In genomic region chr9:121272401-121272948, GRCh38 we compare ENCODE assay signal across 14 cellular contexts. TPM values are rescaled to one million over a fixed set of nuclear protein-coding genes. Genes with fewer than 3 reads are reported as not detected.
A peak's percentile ranks its signal among the peaks of the same experiment; 100 is the strongest.
DNase-seq lines count a peak whose midpoint lies in the region; ATAC-seq, FAIRE-seq and TF ChIP-seq lines count a peak whose summit lies in the region.
"Had no signal": no experiment of that assay in that cellular context is flagged by ENCODE, and none has a peak within 500 bp of the region (broad histone marks: within the 10 kb centered on the region; RNA-seq: fewer than 3 reads in every experiment).

No MANE protein-coding gene starts in this region.

- TF ChIP-seq RAD21 in A549 (conservative IDR thresholded peaks at IDR 0.05 in 1 of 2, IDR thresholded peaks at IDR 0.05 in 1 of 2): no peak

- no peaks in the 10 kb centered on the region for H3K36me3 Mint-ChIP-seq in activated CD4-positive, alpha-beta T cell treated with anti-CD3 and anti-CD28 coated beads for 36 hours (ENCODE audit: low read depth)

- H3K36me3 ChIP-seq in right atrium auricular region: no peaks in the 10 kb centered on the region
- no peaks in the 10 kb centered on the region for H3K36me3 ChIP-seq in sigmoid colon

- H3K27me3 Mint-ChIP-seq in activated CD4-positive, alpha-beta T cell treated with anti-CD3 and anti-CD28 coated beads for 36 hours: peaks cover 15% of the 10 kb centered on the region

- H3K27ac Mint-ChIP-seq in activated CD4-positive, alpha-beta T cell treated with anti-CD3 and anti-CD28 coated beads for 36 hours: no peak overlapping the region

- no peaks in the 10 kb centered on the region for H3K9me3 ChIP-seq in A549
- no peaks in the 10 kb centered on the region for H3K9me3 ChIP-seq in right atrium auricular region
- H3K9me3 ChIP-seq in sigmoid colon: no peaks in the 10 kb centered on the region

- H3K4me1 ChIP-seq in A549: peaks cover 40% of the 10 kb centered on the region
- H3K4me1 ChIP-seq in right atrium auricular region: peaks cover 0 to 77% of the 10 kb centered on the region in 2 donors
- H3K4me1 ChIP-seq in sigmoid colon: peaks cover 0 to 88% (median 80%) of the 10 kb centered on the region in 4 donors

- TF ChIP-seq EP300 in A549 (IDR thresholded peaks at IDR 0.05): no peak
- no peak for TF ChIP-seq EP300 in sigmoid colon (IDR thresholded peaks at IDR 0.05)

- no peaks in the 10 kb centered on the region for H3K9me3 Mint-ChIP-seq in activated CD4-positive, alpha-beta T cell treated with anti-CD3 and anti-CD28 coated beads for 36 hours (ENCODE audit: low read depth)

- H3K27ac ChIP-seq in A549 (no peak overlapping the region), RWPE1 (peak overlapping the region; percentile 20), right atrium auricular region (peak overlapping the region; percentile 91 to 92), sigmoid colon (peak overlapping the region; percentile 94 to 99 (median 97))

- peaks cover 13% of the 10 kb centered on the region for H3K4me1 Mint-ChIP-seq in activated CD4-positive, alpha-beta T cell treated with anti-CD3 and anti-CD28 coated beads for 36 hours

- no peak overlapping the region for H3K4me3 Mint-ChIP-seq in activated CD4-positive, alpha-beta T cell treated with anti-CD3 and anti-CD28 coated beads for 36 hours

- no peak for ATAC-seq in A549
- no peak for ATAC-seq in GM18907 (IDR thresholded peaks at IDR 0.05; ENCODE audit: unreplicated experiment)
- no peak for ATAC-seq in activated CD4-positive, alpha-beta T cell treated with anti-CD3 and anti-CD28 coated beads for 36 hours
- no peak for ATAC-seq in left lobe of liver

- POLR2A ChIA-PET in A549 (lab: Yijun Ruan, JAX): no interaction called here
- POLR2A ChIA-PET in RWPE1 (lab: Yijun Ruan, JAX; ENCODE audit: low non-redundant PET): no interaction called here
- POLR2A ChIA-PET in activated CD4-positive, alpha-beta T cell treated with anti-CD3 and anti-CD28 coated beads for 36 hours (lab: Charles Lee): no interaction called here

- TF ChIP-seq CTCF in A549 (IDR thresholded peaks at IDR 0.05) (no peak), RWPE1 (conservative IDR thresholded peaks at IDR 0.05; ENCODE audit: low read depth) (no peak), right atrium auricular region (IDR thresholded peaks at IDR 0.05) (no peak), sigmoid colon (IDR thresholded peaks at IDR 0.05) (no peak)

- 71% methylated on average over 5 of the region's 6 CpGs for WGBS in A549 (ENCODE audit: missing lambda C conversion rate)
- WGBS in sigmoid colon, 2 donors: 78 to 93% methylated on average over 6 of the region's 6 CpGs

- H3K4me2 ChIP-seq in A549: 0 out of 3 replicates have a peak overlapping the region, but pooled peaks have one; percentile 11

- FAIRE-seq in A549 (lab: Jason Lieb, UNC): no peak
- FAIRE-seq: keratinocyte had no signal

- H3K27me3 ChIP-seq in right atrium auricular region (no peaks in the 10 kb centered on the region), sigmoid colon (no peaks in the 10 kb centered on the region)

- H3K4me3 ChIP-seq in A549 (no peak overlapping the region), right atrium auricular region (no peak overlapping the region), sigmoid colon (peak overlapping the region in 3 of 4 donors; percentile 21 to 96 (median 90))

- DNase-seq in A549 (ENCODE audit: low read depth in 1 of 2, low spot score in 1 of 2) (no peak), RWPE1 (ENCODE audit: low spot score) (no peak), right atrium auricular region (ENCODE audit: low spot score) (no peak), sigmoid colon (peak; percentile 66), cortex of kidney (lab: John Stamatoyannopoulos, UW) (no peak), left lobe of liver (ENCODE audit: low spot score) (no peak)
- no peak for DNase-seq in activated CD4-positive, alpha-beta T cell treated with anti-CD3 and anti-CD28 coated beads for 36 hours
- DNase-seq: activated CD4-positive, alpha-beta T cell treated with anti-CD3 and anti-CD28 coated beads, Interleukin-2, amount 50 U/mL, for 48 hours; activated gamma-delta T cell treated with Interleukin-2 at 50 U/mL for 16 hours; DND-41; NCI-H2081; NK-92 treated with Interleukin-12 subunit alpha and Interleukin-12 subunit beta, amount 100 ng/mL, for 24 hours had no signal

- CTCF ChIA-PET in A549 (lab: Yijun Ruan, JAX): interaction anchor here (0.7 to 5.7 kb wide), 9 partner anchors 8 to 129 kb away, joined by 3 to 51 read pairs (median 4); no protein-coding TSS in a partner anchor
- CTCF ChIA-PET in RWPE1 (lab: Yijun Ruan, JAX): interaction anchor here (1.3 kb wide), 1 partner anchor 60 kb away, joined by 3 read pairs; no protein-coding TSS in a partner anchor
- CTCF ChIA-PET in activated CD4-positive, alpha-beta T cell treated with anti-CD3 and anti-CD28 coated beads for 36 hours (lab: Charles Lee): interaction anchor here (0.6 to 1.8 kb wide), 3 partner anchors 15 to 146 kb away, joined by 3 to 4 read pairs (median 3); no protein-coding TSS in a partner anchor

- intact Hi-C loops in sigmoid colon (cut with DNase I): no loop called here
- intact Hi-C loops in activated CD4-positive, alpha-beta T cell treated with anti-CD3 and anti-CD28 coated beads for 36 hours (cut with DNase I, micrococcal nuclease): no loop called here

- TF ChIP-seq POLR2A in A549 (IDR thresholded peaks at IDR 0.05; ENCODE audit: low read length): no peak
- TF ChIP-seq POLR2A in sigmoid colon (IDR thresholded peaks at IDR 0.05): no peak

TF ChIP-seq in A549, 52 proteins besides CTCF, POLR2A, EP300 and RAD21:
- no peak for TF ChIP-seq BHLHE40 (IDR thresholded peaks at IDR 0.05; ENCODE audit: low read depth, low read length)
- no peak for TF ChIP-seq EHF (CRISPR knock-in tag; IDR thresholded peaks at IDR 0.05)
- TF ChIP-seq, protein P1, sequence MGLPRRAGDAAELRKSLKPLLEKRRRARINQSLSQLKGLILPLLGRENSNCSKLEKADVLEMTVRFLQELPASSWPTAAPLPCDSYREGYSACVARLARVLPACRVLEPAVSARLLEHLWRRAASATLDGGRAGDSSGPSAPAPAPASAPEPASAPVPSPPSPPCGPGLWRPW (IDR thresholded peaks at IDR 0.05): no peak
- no peak for TF ChIP-seq BCL3 (IDR thresholded peaks at IDR 0.05)
- no peak for TF ChIP-seq USF2 (IDR thresholded peaks at IDR 0.05)
- no peak for TF ChIP-seq NFE2L2 (conservative IDR thresholded peaks at IDR 0.05; ENCODE audit: low read length)

RNA-seq across cellular contexts. Expression of gene GSN, which starts 4.5 kb away (rescaled TPM):
- polyA plus RNA-seq in A549 (2011; rRNA removed) (77.2 and 88.5 TPM in 2 replicates), A549 (2017; fragmentation: RNase III; extraction: RNeasy Plus Mini Kit Qiagen cat#74134 plus additional on column Dnase treatment) (24.5 to 36.5 TPM (median 33.7 TPM) in 3 replicates), sigmoid colon (100 to 1,000 TPM; 333 to 617 (median 497) TPM)
- 39.8 and 42.0 TPM in 2 replicates for polyA plus RNA-seq in A549 (2012; cell fraction: cytosol; rRNA removed)
- polyA plus RNA-seq in A549 (2012; cell fraction: nucleus; rRNA removed): 76.2 and 84.7 TPM in 2 replicates
- 110 TPM in 2 replicates for polyA minus RNA-seq in A549 (2011; rRNA and poly(A)+ RNA removed)
- total RNA-seq in right atrium auricular region (1,000 to 10,000 TPM; 1,444 to 3,478 TPM), sigmoid colon (1,000 to 10,000 TPM; 1,610 to 2,826 (median 1,919) TPM), left lobe of liver (30.8 TPM)
- total RNA-seq in activated CD4-positive, alpha-beta T cell treated with anti-CD3 and anti-CD28 coated beads for 36 hours: 1 to 10 TPM; 1.7 to 1.9 TPM

Comparison
In these comparisons a context has a peak if more than half of its experiments do, and no peak if none do; other contexts are left out.
1. H3K27ac ChIP-seq: peak in RWPE1 (single experiment), right atrium auricular region (2 of 2) and sigmoid colon (4 of 4); none in A549 (0 of 2).
2. H3K4me3 ChIP-seq: peak in sigmoid colon (3 of 4); none in A549 (single experiment) and right atrium auricular region (0 of 2).
3. RNA of gene GSN, which starts 4.5 kb away (total RNA-seq): 1,444 to 3,478 TPM in right atrium auricular region and 1,610 to 2,826 TPM in sigmoid colon; 30.8 TPM in left lobe of liver (single experiment) and 1.7 to 1.9 TPM in activated CD4-positive, alpha-beta T cell treated with anti-CD3 and anti-CD28 coated beads for 36 hours; every median in the first group is over 10 times any median in the second.